Comparison of ENCODE assay signal across 17 cellular contexts in genomic region chr7:70446448-70447143, GRCh38.
DNase-seq lines count a peak whose midpoint lies in the region; ATAC-seq, FAIRE-seq and TF ChIP-seq lines count a peak whose summit lies in the region.
"Had no signal": no experiment of that assay in that cellular context is flagged by ENCODE, and none has a peak within 500 bp of the region (broad histone marks: within the 10 kb centered on the region; RNA-seq: fewer than 3 reads in every experiment).

No MANE protein-coding gene starts in this region.

- DNase-seq in D721Med (ENCODE audit: insufficient read length, low spot score), result no peak
- DNase-seq in HEK293T (ENCODE audit: extremely low spot score), result peak; percentile 24
- DNase-seq in NCI-H748 (lab: John Stamatoyannopoulos, UW; ENCODE audit: unreplicated experiment), result peak; percentile 70
- DNase-seq in left kidney (ENCODE audit: low read depth, low spot score), result peak; percentile 31
- DNase-seq in GM19240 (ENCODE audit: insufficient read length, low spot score), result no peak
- no peak for DNase-seq in SIG-M5 treated with dmso at 0.1 percent for 504 hours (lab: John Stamatoyannopoulos, UW; ENCODE audit: unreplicated experiment)
- DNase-seq: activated B cell treated with CpG ODN at 0.5 μM for 24 hours; CD8-positive, alpha-beta T cell; heart left ventricle; Karpas-422; NCI-H226; OCI-M1; stimulated activated CD4-positive, alpha-beta T cell treated with anti-CD3 and anti-CD28 coated beads, Interleukin-15, amount 100 ng/mL, for 24 hours had no signal

- ATAC-seq in GM21825 (IDR thresholded peaks at IDR 0.05; ENCODE audit: unreplicated experiment) (no peak), GM19463 (IDR thresholded peaks at IDR 0.05; ENCODE audit: unreplicated experiment) (no peak)
- ATAC-seq: activated naive CD4-positive, alpha-beta T cell treated with anti-CD3 and anti-CD28 coated beads, Interleukin-2, amount 50 U/mL, for 72 hours; CD8-positive, alpha-beta T cell; heart left ventricle; stimulated activated memory B cell treated with anti-CD40 and anti-IgM and Interleukin-4, amounts not matched to agents 10 μg/mL and 1 μg/mL and 100 μg/mL, for 72 hours had no signal

- POLR2A ChIA-PET in HEK293T (lab: Yijun Ruan, JAX), result interaction anchor here (0.7 kb wide), 1 partner anchor 14 kb away, joined by 3 read pairs; no protein-coding TSS in a partner anchor

- FAIRE-seq in D721Med (lab: Jason Lieb, UNC), result peak; percentile 90

- CTCF ChIA-PET in HEK293T (lab: Yijun Ruan, JAX), result no interaction called here

- TF ChIP-seq CTCF in D721Med (IDR thresholded peaks at IDR 0.05; ENCODE audit: insufficient read depth, missing control alignments), result no peak

TF ChIP-seq in HEK293T, 16 proteins besides CTCF, POLR2A, EP300 and RAD21:
- TF ChIP-seq ARNT (IDR thresholded peaks at IDR 0.05), result no peak
- no peak for TF ChIP-seq TARDBP (IDR thresholded peaks at IDR 0.05)
- TF ChIP-seq BHLHE40 (IDR thresholded peaks at IDR 0.05; ENCODE audit: borderline replicate concordance), result no peak
- TF ChIP-seq PKNOX1 (IDR thresholded peaks at IDR 0.05), result peak; percentile 96
- TF ChIP-seq ELF4 (IDR thresholded peaks at IDR 0.05), result no peak
- peak; percentile 33; the same call in 1 of the 2 replicates for TF ChIP-seq L3MBTL2 (conservative IDR thresholded peaks at IDR 0.05)
- TF ChIP-seq FOXM1 (IDR thresholded peaks at IDR 0.05; ENCODE audit: borderline replicate concordance), result no peak
- TF ChIP-seq ZNF384 (IDR thresholded peaks at IDR 0.05), result no peak
- no peak for TF ChIP-seq HDGF (IDR thresholded peaks at IDR 0.05; ENCODE audit: borderline replicate concordance)
- no peak; the same call in 1 of the 2 replicates for TF ChIP-seq FOXA1 (IDR thresholded peaks at IDR 0.05)
- TF ChIP-seq NFRKB (IDR thresholded peaks at IDR 0.05), result no peak
- TF ChIP-seq SUZ12 (IDR thresholded peaks at IDR 0.05), result no peak
- peak; percentile 13; the same call in 1 of the 2 replicates for TF ChIP-seq CTBP1 (IDR thresholded peaks at IDR 0.05; ENCODE audit: borderline replicate concordance)

Comparison
In these comparisons a context has a peak if more than half of its experiments do, and no peak if none do; other contexts are left out.
1. DNase-seq: peak in HEK293T (single experiment), NCI-H748 (single experiment) and left kidney (single experiment); none in D721Med (single experiment), GM19240 (single experiment) and SIG-M5 treated with dmso at 0.1 percent for 504 hours (single experiment).